Comparison of ENCODE assay signal across 33 cellular contexts in the genomic region with DNA sequence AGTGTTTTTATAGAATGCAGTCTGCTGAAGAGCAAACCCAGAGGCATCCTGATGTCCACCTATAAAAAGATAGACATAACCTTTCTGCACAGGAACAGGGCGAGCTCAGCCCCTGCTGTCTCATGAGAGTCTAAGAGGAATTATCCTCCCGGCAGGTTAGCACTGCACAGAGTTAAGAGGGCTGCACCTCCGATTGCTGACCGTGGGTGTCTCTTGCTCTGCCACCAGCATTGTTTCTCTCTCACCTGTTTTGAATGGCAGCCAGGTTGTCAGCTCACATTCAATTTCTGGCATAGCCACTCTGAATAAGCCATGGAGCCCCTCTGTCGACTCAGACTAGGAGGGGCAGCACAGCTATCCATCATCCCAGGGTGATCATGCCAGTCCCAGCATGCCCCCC.
"Had no signal": no experiment of that assay in that cellular context is flagged by ENCODE, and none has a peak within 500 bp of the region (broad histone marks: within the 10 kb centered on the region; RNA-seq: fewer than 3 reads in every experiment).

No MANE protein-coding gene starts in this region.

- H3K27me3 Mint-ChIP-seq: activated naive CD8-positive, alpha-beta T cell; brain had no signal

- H3K4me1 Mint-ChIP-seq: activated naive CD4-positive, alpha-beta T cell treated with anti-CD3 and anti-CD28 coated beads, Interleukin-2, amount 10 ng/mL, durations not matched to agents 7 days and 5 days; activated naive CD8-positive, alpha-beta T cell treated with anti-CD3 and anti-CD28 coated beads, Interleukin-2, amount 50 U/mL, for 24 hours; brain had no signal

- H3K4me3 Mint-ChIP-seq: activated CD4-positive, alpha-beta memory T cell treated with anti-CD3 and anti-CD28 coated beads, Interleukin-2, amount 10 ng/mL, durations not matched to agents 7 days and 5 days; activated CD8-positive, alpha-beta memory T cell treated with anti-CD3 and anti-CD28 coated beads, Interleukin-2, amount 10 ng/mL, durations not matched to agents 7 days and 5 days; activated naive CD4-positive, alpha-beta T cell treated with anti-CD3 and anti-CD28 coated beads, Interleukin-2, amount 10 ng/mL, durations not matched to agents 7 days and 5 days; activated naive CD8-positive, alpha-beta T cell; activated naive CD8-positive, alpha-beta T cell treated with anti-CD3 and anti-CD28 coated beads, Interleukin-2, amount 50 U/mL, for 24 hours; brain; dendritic cell treated with granulocyte-macrophage colony-stimulating factor and Interleukin-4, amounts not matched to agents 40 ng/mL and 50 ng/mL, for 4 days had no signal

- H3K4me3 ChIP-seq: colonic mucosa, SJCRH30, SK-N-MC had no signal

- H3K4me1 ChIP-seq: colonic mucosa, SJCRH30 had no signal

- DNase-seq: activated CD4-positive, alpha-beta memory T cell treated with anti-CD3 and anti-CD28 coated beads, Interleukin-2, amount 10 ng/mL, durations not matched to agents 7 days and 5 days; activated CD4-positive, alpha-beta T cell treated with anti-CD3 and anti-CD28 coated beads for 1 hour; activated CD4-positive, alpha-beta T cell treated with anti-CD3 and anti-CD28 coated beads for 48 hours; activated CD4-positive, CD25-positive, alpha-beta regulatory T cell; activated CD8-positive, alpha-beta memory T cell treated with anti-CD3 and anti-CD28 coated beads for 24 hours; activated CD8-positive, alpha-beta memory T cell treated with anti-CD3 and anti-CD28 coated beads, Interleukin-2, amount 10 ng/mL, durations not matched to agents 7 days and 5 days; activated CD8-positive, alpha-beta memory T cell treated with anti-CD3 and anti-CD28 coated beads, Interleukin-2, amount 50 U/mL, for 48 hours; activated effector memory CD4-positive, alpha-beta T cell treated with Interleukin-2 at 50 U/mL for 16 hours; activated naive CD4-positive, alpha-beta T cell treated with anti-CD3 and anti-CD28 coated beads, Interleukin-2, amount 10 ng/mL, durations not matched to agents 7 days and 5 days; activated naive CD8-positive, alpha-beta T cell treated with anti-CD3 and anti-CD28 coated beads, Interleukin-2, amount 50 U/mL, for 24 hours; activated T-cell treated with anti-CD3 and anti-CD28 coated beads, Interleukin-2, amount 50 U/mL, for 48 hours; anterior cingulate cortex; central memory CD4-positive, alpha-beta T cell; colonic mucosa; Karpas-422; NCI-H1048; NCI-H1417; NCI-H1694; NCI-H1930; NCI-H2081 treated with DMSO at 0.1 percent for 48 hours; NCI-H2171; NCI-H446 treated with DMSO at 0.1 percent for 48 hours; NCI-H524; NCI-H774; SHP77; SJCRH30; T1000; WERI-Rb-1 had no signal

- H3K9me3 Mint-ChIP-seq: activated CD4-positive, alpha-beta memory T cell treated with anti-CD3 and anti-CD28 coated beads, Interleukin-2, amount 10 ng/mL, durations not matched to agents 7 days and 5 days; activated naive CD4-positive, alpha-beta T cell treated with anti-CD3 and anti-CD28 coated beads, Interleukin-2, amount 10 ng/mL, durations not matched to agents 7 days and 5 days; activated naive CD8-positive, alpha-beta T cell treated with anti-CD3 and anti-CD28 coated beads, Interleukin-2, amount 50 U/mL, for 24 hours; brain; dendritic cell treated with granulocyte-macrophage colony-stimulating factor and Interleukin-4, amounts not matched to agents 40 ng/mL and 50 ng/mL, for 4 days had no signal

- H3K9me3 ChIP-seq: colonic mucosa, SJCRH30 had no signal

- H3K27ac ChIP-seq: colonic mucosa, SJCRH30, SK-N-MC, WERI-Rb-1 had no signal

- H3K27me3 ChIP-seq: colonic mucosa, SJCRH30 had no signal

- ATAC-seq: activated CD8-positive, alpha-beta memory T cell treated with anti-CD3 and anti-CD28 coated beads, Interleukin-2, amount 10 ng/mL, durations not matched to agents 7 days and 5 days; activated naive CD8-positive, alpha-beta T cell treated with anti-CD3 and anti-CD28 coated beads, Interleukin-2, amount 50 U/mL, for 24 hours; Panc1 had no signal

- H3K27ac Mint-ChIP-seq: activated CD4-positive, alpha-beta memory T cell treated with anti-CD3 and anti-CD28 coated beads, Interleukin-2, amount 10 ng/mL, durations not matched to agents 7 days and 5 days; activated CD8-positive, alpha-beta memory T cell treated with anti-CD3 and anti-CD28 coated beads, Interleukin-2, amount 10 ng/mL, durations not matched to agents 7 days and 5 days; activated naive CD4-positive, alpha-beta T cell treated with anti-CD3 and anti-CD28 coated beads, Interleukin-2, amount 10 ng/mL, durations not matched to agents 7 days and 5 days; activated naive CD8-positive, alpha-beta T cell; activated naive CD8-positive, alpha-beta T cell treated with anti-CD3 and anti-CD28 coated beads, Interleukin-2, amount 50 U/mL, for 24 hours; brain; dendritic cell treated with granulocyte-macrophage colony-stimulating factor and Interleukin-4, amounts not matched to agents 40 ng/mL and 50 ng/mL, for 4 days had no signal

- H3K36me3 ChIP-seq: colonic mucosa, SJCRH30, WERI-Rb-1 had no signal

- H3K36me3 Mint-ChIP-seq: activated CD8-positive, alpha-beta memory T cell treated with anti-CD3 and anti-CD28 coated beads, Interleukin-2, amount 10 ng/mL, durations not matched to agents 7 days and 5 days; activated naive CD4-positive, alpha-beta T cell treated with anti-CD3 and anti-CD28 coated beads, Interleukin-2, amount 10 ng/mL, durations not matched to agents 7 days and 5 days; activated naive CD8-positive, alpha-beta T cell; brain had no signal
